In the genomic region with DNA sequence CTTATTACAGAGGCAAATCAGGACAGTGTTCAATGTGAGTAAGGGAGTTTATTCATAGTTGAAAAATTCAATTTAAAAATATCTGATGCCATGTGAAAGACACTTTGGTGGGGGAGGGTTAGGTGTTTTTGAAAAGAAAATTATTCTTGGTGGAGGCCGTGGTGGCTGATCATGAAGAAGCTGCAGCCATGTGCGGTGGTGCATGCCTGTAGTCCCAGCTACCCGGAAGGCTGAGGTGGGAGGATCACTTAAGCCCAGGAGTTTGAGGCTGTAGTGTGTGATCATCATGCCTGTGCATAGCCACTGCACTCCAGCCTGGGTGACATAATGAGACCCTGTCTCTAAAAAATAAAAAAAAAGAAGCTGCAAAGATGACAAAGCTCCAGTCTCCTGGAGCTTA, we compare ENCODE assay signal across 14 cellular contexts. TPM values are rescaled to one million over a fixed set of nuclear protein-coding genes. Genes with fewer than 3 reads are reported as not detected.
DNase-seq lines count a peak whose midpoint lies in the region; ATAC-seq and TF ChIP-seq lines count a peak whose summit lies in the region.
"Had no signal": no experiment of that assay in that cellular context is flagged by ENCODE, and none has a peak within 500 bp of the region (broad histone marks: within the 10 kb centered on the region; RNA-seq: fewer than 3 reads in every experiment).

No MANE protein-coding gene starts in this region.

- H3K27ac Mint-ChIP-seq in activated CD4-positive, alpha-beta T cell treated with anti-CD3 and anti-CD28 coated beads for 36 hours, result peak overlapping the region; percentile 23
- H3K27ac Mint-ChIP-seq in activated CD4-positive, alpha-beta T cell treated with anti-CD3 and anti-CD28 coated beads, Interleukin-2, amount 10 ng/mL, durations not matched to agents 7 days and 5 days, result no peak overlapping the region
- peak overlapping the region in 6 of 10 donors; percentile 4 to 92 (median 52) for H3K27ac Mint-ChIP-seq in naive thymus-derived CD8-positive, alpha-beta T cell
- H3K27ac Mint-ChIP-seq in Caco-2 (ENCODE audit: unreplicated experiment), result no peak overlapping the region
- H3K27ac Mint-ChIP-seq: HFFc6 had no signal

- no peaks in the 10 kb centered on the region for H3K27me3 Mint-ChIP-seq in activated CD4-positive, alpha-beta T cell treated with anti-CD3 and anti-CD28 coated beads for 36 hours
- no peaks in the 10 kb centered on the region for H3K27me3 Mint-ChIP-seq in activated CD4-positive, alpha-beta T cell treated with anti-CD3 and anti-CD28 coated beads, Interleukin-2, amount 10 ng/mL, durations not matched to agents 7 days and 5 days
- no peaks in the 10 kb centered on the region for H3K27me3 Mint-ChIP-seq in naive thymus-derived CD8-positive, alpha-beta T cell
- H3K27me3 Mint-ChIP-seq in Caco-2 (ENCODE audit: insufficient read depth, unreplicated experiment), result no peaks in the 10 kb centered on the region

- H3K36me3 ChIP-seq in SK-N-MC (ENCODE audit: insufficient read depth, low read length), result 0 out of 2 replicates have a peak, but pooled peaks cover under 1% of the 10 kb centered on the region
- H3K36me3 ChIP-seq in Caco-2 (ENCODE audit: control insufficient read depth, insufficient read depth, low read length), result no peaks in the 10 kb centered on the region
- H3K36me3 ChIP-seq: stomach had no signal

- no peaks in the 10 kb centered on the region for H3K27me3 ChIP-seq in Caco-2 (replicated peaks; ENCODE audit: control insufficient read depth, insufficient read depth, low read length)
- H3K27me3 ChIP-seq: stomach had no signal

- BruUV-seq in Caco-2 (replicated peaks; lab: Mats Ljungman, UMichigan), result no TSS peak

- CTCF ChIA-PET in activated CD4-positive, alpha-beta T cell treated with anti-CD3 and anti-CD28 coated beads for 36 hours (lab: Charles Lee), result interaction anchor here (0.9 to 1.5 kb wide), 3 partner anchors 9 to 189 kb away, joined by 3 read pairs; no protein-coding TSS in a partner anchor
- CTCF ChIA-PET in activated CD4-positive, alpha-beta T cell treated with anti-CD3 and anti-CD28 coated beads, Interleukin-2, amount 10 ng/mL, durations not matched to agents 7 days and 5 days (lab: Charles Lee), result interaction anchor here (0.6 to 1.2 kb wide), 3 partner anchors 22 to 837 kb away, joined by 3 to 4 read pairs (median 4); no protein-coding TSS in a partner anchor
- CTCF ChIA-PET in Caco-2 (lab: Charles Lee), result no interaction called here

- no peak overlapping the region for H3K9ac ChIP-seq in SK-N-MC (ENCODE audit: insufficient read length)

- H3K4me3 ChIP-seq in SK-N-MC (no peak overlapping the region), Caco-2 (ENCODE audit: low read depth, low read length) (no peak overlapping the region)
- H3K4me3 ChIP-seq: PC-9, stomach had no signal

- peak overlapping the region; percentile 56 for H3K27ac ChIP-seq in SK-N-MC
- H3K27ac ChIP-seq: PC-9, stomach had no signal

- no peak overlapping the region for H3K4me3 Mint-ChIP-seq in activated CD4-positive, alpha-beta T cell treated with anti-CD3 and anti-CD28 coated beads for 36 hours
- H3K4me3 Mint-ChIP-seq in activated CD4-positive, alpha-beta T cell treated with anti-CD3 and anti-CD28 coated beads, Interleukin-2, amount 10 ng/mL, durations not matched to agents 7 days and 5 days, result no peak overlapping the region
- peak overlapping the region in 1 of 10 donors; percentile 12 for H3K4me3 Mint-ChIP-seq in naive thymus-derived CD8-positive, alpha-beta T cell
- H3K4me3 Mint-ChIP-seq in Caco-2 (ENCODE audit: unreplicated experiment), result no peak overlapping the region
- H3K4me3 Mint-ChIP-seq: HFFc6 had no signal

- no peak for DNase-seq in activated CD4-positive, alpha-beta T cell treated with anti-CD3 and anti-CD28 coated beads for 36 hours
- no peak for DNase-seq in activated CD4-positive, alpha-beta T cell treated with anti-CD3 and anti-CD28 coated beads, Interleukin-2, amount 10 ng/mL, durations not matched to agents 7 days and 5 days
- no peak for DNase-seq in SK-N-MC (ENCODE audit: low read depth, low spot score)
- no peak for DNase-seq in naive thymus-derived CD8-positive, alpha-beta T cell
- DNase-seq in Caco-2, result no peak
- DNase-seq in Right ventricle myocardium inferior (ENCODE audit: missing footprints), result no peak
- DNase-seq in HK-2 (ENCODE audit: unreplicated experiment), result no peak
- DNase-seq: activated gamma-delta T cell, Calu3, foreskin melanocyte, HFFc6, PC-9, stomach had no signal

- no peak for ATAC-seq in activated CD4-positive, alpha-beta T cell treated with anti-CD3 and anti-CD28 coated beads for 36 hours
- ATAC-seq in GM18858 (IDR thresholded peaks at IDR 0.05; ENCODE audit: unreplicated experiment) (peak; percentile 39), Right ventricle myocardium inferior (no peak)
- no peak for ATAC-seq in naive thymus-derived CD8-positive, alpha-beta T cell

- TF ChIP-seq CTCF in Caco-2 (IDR thresholded peaks at IDR 0.05; ENCODE audit: insufficient read depth in 1 of 2, low read depth in 1 of 2, low read length in 1 of 2, severe bottlenecking in 1 of 2, unreplicated experiment in 1 of 2), result no peak

- no peaks in the 10 kb centered on the region for H3K4me1 ChIP-seq in Caco-2

- POLR2A ChIA-PET in activated CD4-positive, alpha-beta T cell treated with anti-CD3 and anti-CD28 coated beads for 36 hours (lab: Charles Lee), result interaction anchor here (2.8 kb wide), 1 partner anchor 159 kb away, joined by 21 read pairs; a partner anchor contains a TSS
- POLR2A ChIA-PET in activated CD4-positive, alpha-beta T cell treated with anti-CD3 and anti-CD28 coated beads, Interleukin-2, amount 10 ng/mL, durations not matched to agents 7 days and 5 days (lab: Charles Lee), result interaction anchor here (0.7 kb wide), 1 partner anchor 11 kb away, joined by 3 read pairs; no protein-coding TSS in a partner anchor
- POLR2A ChIA-PET in naive thymus-derived CD8-positive, alpha-beta T cell (lab: Charles Lee), result interaction anchor here (1.2 to 2.6 kb wide), 2 partner anchors 160 kb away, joined by 3 to 25 read pairs; a partner anchor contains a TSS
- POLR2A ChIA-PET in Caco-2 (lab: Charles Lee), result no interaction called here

- H3K9me3 Mint-ChIP-seq in activated CD4-positive, alpha-beta T cell treated with anti-CD3 and anti-CD28 coated beads for 36 hours (ENCODE audit: low read depth), result no peaks in the 10 kb centered on the region
- no peaks in the 10 kb centered on the region for H3K9me3 Mint-ChIP-seq in activated CD4-positive, alpha-beta T cell treated with anti-CD3 and anti-CD28 coated beads, Interleukin-2, amount 10 ng/mL, durations not matched to agents 7 days and 5 days
- H3K9me3 Mint-ChIP-seq in naive thymus-derived CD8-positive, alpha-beta T cell, result no peaks in the 10 kb centered on the region
- H3K9me3 Mint-ChIP-seq in Caco-2 (ENCODE audit: unreplicated experiment), result peaks cover 3% of the 10 kb centered on the region

- no peaks in the 10 kb centered on the region for H3K9me3 ChIP-seq in SK-N-MC (ENCODE audit: low read depth, low read length)
- no peaks in the 10 kb centered on the region for H3K9me3 ChIP-seq in Caco-2
- H3K9me3 ChIP-seq: stomach had no signal

- H3K36me3 Mint-ChIP-seq in activated CD4-positive, alpha-beta T cell treated with anti-CD3 and anti-CD28 coated beads for 36 hours (ENCODE audit: low read depth), result peaks cover 2% of the 10 kb centered on the region
- H3K36me3 Mint-ChIP-seq in activated CD4-positive, alpha-beta T cell treated with anti-CD3 and anti-CD28 coated beads, Interleukin-2, amount 10 ng/mL, durations not matched to agents 7 days and 5 days (ENCODE audit: low read depth), result no peaks in the 10 kb centered on the region
- peaks cover 0 to 2% (median 0%) of the 10 kb centered on the region in 3 donors for H3K36me3 Mint-ChIP-seq in naive thymus-derived CD8-positive, alpha-beta T cell
- H3K36me3 Mint-ChIP-seq in Caco-2 (ENCODE audit: insufficient read depth, unreplicated experiment), result no peaks in the 10 kb centered on the region

- peaks cover 17% of the 10 kb centered on the region for H3K4me1 Mint-ChIP-seq in activated CD4-positive, alpha-beta T cell treated with anti-CD3 and anti-CD28 coated beads for 36 hours
- peaks cover 9% of the 10 kb centered on the region for H3K4me1 Mint-ChIP-seq in activated CD4-positive, alpha-beta T cell treated with anti-CD3 and anti-CD28 coated beads, Interleukin-2, amount 10 ng/mL, durations not matched to agents 7 days and 5 days
- H3K4me1 Mint-ChIP-seq in naive thymus-derived CD8-positive, alpha-beta T cell, result peaks cover 6 to 54% (median 17%) of the 10 kb centered on the region in 4 donors
- no peaks in the 10 kb centered on the region for H3K4me1 Mint-ChIP-seq in Caco-2 (ENCODE audit: low read depth, unreplicated experiment)

- intact Hi-C loops in activated CD4-positive, alpha-beta T cell treated with anti-CD3 and anti-CD28 coated beads for 36 hours (cut with DNase I, micrococcal nuclease), result no loop called here
- intact Hi-C loops in Caco-2 (cut with micrococcal nuclease; ENCODE audit: unreplicated experiment) (no loop called here), Right ventricle myocardium inferior (cut with DNase I) (loop anchor here (10.0 kb wide), 1 partner anchor 112 kb away; no protein-coding TSS in a partner anchor)

RNA-seq across cellular contexts. Expression of a gene that starts 28.6 kb away (rescaled TPM):
- 1 to 10 TPM; 7.4 to 9.5 TPM for total RNA-seq in activated CD4-positive, alpha-beta T cell treated with anti-CD3 and anti-CD28 coated beads for 36 hours
- total RNA-seq in activated CD4-positive, alpha-beta T cell treated with anti-CD3 and anti-CD28 coated beads, Interleukin-2, amount 10 ng/mL, durations not matched to agents 7 days and 5 days, result 10 to 100 TPM; 10.9 to 12.6 TPM
- total RNA-seq in naive thymus-derived CD8-positive, alpha-beta T cell, result 10 to 100 TPM; 23.5 to 24.8 TPM
- polyA plus RNA-seq in naive thymus-derived CD8-positive, alpha-beta T cell, result 1 to 10 TPM; 3.8 to 4.4 (median 4.0) TPM
- total RNA-seq in Caco-2 (2022) (6.3 and 9.2 TPM in 2 replicates), Right ventricle myocardium inferior (4.7 TPM)

Comparison
In these comparisons a context has a peak if more than half of its experiments do, and no peak if none do; other contexts are left out.
1. H3K27ac Mint-ChIP-seq: peak in activated CD4-positive, alpha-beta T cell treated with anti-CD3 and anti-CD28 coated beads for 36 hours (single experiment) and naive thymus-derived CD8-positive, alpha-beta T cell (6 of 10); none in activated CD4-positive, alpha-beta T cell treated with anti-CD3 and anti-CD28 coated beads, Interleukin-2, amount 10 ng/mL, durations not matched to agents 7 days and 5 days (single experiment) and Caco-2 (single experiment).